In genomic region chr14:32711103-32711680, GRCh38 we compare ENCODE assay signal across 8 cellular contexts.
A peak's percentile ranks its signal among the peaks of the same experiment; 100 is the strongest.
DNase-seq lines count a peak whose midpoint lies in the region; ATAC-seq and TF ChIP-seq lines count a peak whose summit lies in the region.

No MANE protein-coding gene starts in this region.

- H3K36me3 Mint-ChIP-seq in CD14-positive monocyte, result no peaks in the 10 kb centered on the region

- H3K9me3 Mint-ChIP-seq in CD14-positive monocyte, result no peaks in the 10 kb centered on the region

- no peak overlapping the region for H3K4me3 ChIP-seq in foreskin fibroblast (ENCODE audit: low read depth in 1 of 2, low read length in 2 of 2)

- intact Hi-C loops in CD14-positive monocyte (cut with micrococcal nuclease), result no loop called here

- peak; percentile 52 for ATAC-seq in GM19043 (IDR thresholded peaks at IDR 0.05; ENCODE audit: low read depth, unreplicated experiment)
- no peak for ATAC-seq in GM21367 (IDR thresholded peaks at IDR 0.05; ENCODE audit: unreplicated experiment)
- ATAC-seq in HG02981 (IDR thresholded peaks at IDR 0.05; ENCODE audit: unreplicated experiment), result no peak

- peaks cover 2% of the 10 kb centered on the region for H3K4me1 Mint-ChIP-seq in CD14-positive monocyte

- H3K27me3 Mint-ChIP-seq in CD14-positive monocyte (ENCODE audit: low read depth in 3 of 3), result peaks cover 0 to 7% (median 3%) of the 10 kb centered on the region in 3 donors

- TF ChIP-seq CTCF in CD14-positive monocyte (IDR thresholded peaks at IDR 0.05) (peak; percentile 7), foreskin fibroblast (IDR thresholded peaks at IDR 0.05; ENCODE audit: low read depth, low read length) (peak; percentile 45)

- no peak overlapping the region for H3K4me3 Mint-ChIP-seq in CD14-positive monocyte

- no peak overlapping the region for H3K27ac Mint-ChIP-seq in CD14-positive monocyte

- DNase-seq in CD14-positive monocyte (ENCODE audit: low spot score) (no peak), NAMALWA (ENCODE audit: low spot score) (peak; percentile 43), SW480 (ENCODE audit: low spot score) (peak; percentile 53), foreskin fibroblast (peak; percentile 28 to 73), retina (peak; percentile 58)
